ENCODE assay signal across 19 cellular contexts in genomic region chr17:78710607-78711006, GRCh38.
DNase-seq lines count a peak whose midpoint lies in the region; FAIRE-seq and TF ChIP-seq lines count a peak whose summit lies in the region.
"Had no signal": no experiment of that assay in that cellular context is flagged by ENCODE, and none has a peak within 500 bp of the region (broad histone marks: within the 10 kb centered on the region; RNA-seq: fewer than 3 reads in every experiment).

No MANE protein-coding gene starts in this region.

- in situ Hi-C loops in G401 (cut with HindIII; ENCODE audit: low sequenced_read_pairs) = no loop called here

- no peaks in the 10 kb centered on the region for H3K27me3 Mint-ChIP-seq in activated CD4-positive, alpha-beta T cell treated with anti-CD3 and anti-CD28 coated beads, Interleukin-2, amount 10 ng/mL, durations not matched to agents 7 days and 5 days
- no peaks in the 10 kb centered on the region for H3K27me3 Mint-ChIP-seq in activated naive CD8-positive, alpha-beta T cell
- H3K27me3 Mint-ChIP-seq in nephron (ENCODE audit: low read depth) = peaks cover 5% of the 10 kb centered on the region

- peak; percentile 48 for FAIRE-seq in GM19239 (lab: Jason Lieb, UNC)

- intact Hi-C loops in posterior vena cava (cut with DNase I) = no loop called here

- H3K9me3 Mint-ChIP-seq in activated CD4-positive, alpha-beta T cell treated with anti-CD3 and anti-CD28 coated beads, Interleukin-2, amount 10 ng/mL, durations not matched to agents 7 days and 5 days = no peaks in the 10 kb centered on the region
- no peaks in the 10 kb centered on the region for H3K9me3 Mint-ChIP-seq in activated naive CD8-positive, alpha-beta T cell (ENCODE audit: low read depth)
- H3K9me3 Mint-ChIP-seq in nephron = no peaks in the 10 kb centered on the region

- H3K36me3 Mint-ChIP-seq in activated CD4-positive, alpha-beta T cell treated with anti-CD3 and anti-CD28 coated beads, Interleukin-2, amount 10 ng/mL, durations not matched to agents 7 days and 5 days (ENCODE audit: low read depth) = peaks cover 46% of the 10 kb centered on the region
- no peaks in the 10 kb centered on the region for H3K36me3 Mint-ChIP-seq in activated naive CD8-positive, alpha-beta T cell
- H3K36me3 Mint-ChIP-seq in nephron (ENCODE audit: low read depth) = peaks cover 10% of the 10 kb centered on the region

- TF ChIP-seq CTCF in nephron (IDR thresholded peaks at IDR 0.05; ENCODE audit: unreplicated experiment in 3 of 3) = no peak

- no peak for DNase-seq in activated CD4-positive, alpha-beta T cell treated with anti-CD3 and anti-CD28 coated beads, Interleukin-2, amount 10 ng/mL, durations not matched to agents 7 days and 5 days
- no peak for DNase-seq in activated CD4-positive, alpha-beta T cell treated with anti-CD3 and anti-CD28 coated beads for 1 hour
- DNase-seq in GM19239 (ENCODE audit: insufficient read length, low spot score) (no peak), posterior vena cava (ENCODE audit: low spot score) (no peak), G401 (ENCODE audit: low spot score) (no peak), hepatic stellate cell (ENCODE audit: low spot score) (no peak)
- DNase-seq: amygdala; central memory CD4-positive, alpha-beta T cell; effector CD4-positive, alpha-beta T cell; EL; head of caudate nucleus; lower lobe of right lung; MM.1S; NCI-H187 treated with DMSO at 0.1 percent for 48 hours; psoas muscle; stimulated activated CD4-positive, alpha-beta T cell treated with anti-CD3 and anti-CD28 coated beads, Interleukin-4, amount 100 ng/mL, for 4 hours; stimulated activated CD8-positive, alpha-beta memory T cell treated with anti-CD3 and anti-CD28 coated beads, Interleukin-4, amount 100 ng/mL, for 48 hours had no signal

- CTCF ChIA-PET in activated CD4-positive, alpha-beta T cell treated with anti-CD3 and anti-CD28 coated beads, Interleukin-2, amount 10 ng/mL, durations not matched to agents 7 days and 5 days (lab: Charles Lee) = interaction anchor here (1.5 to 3.1 kb wide), 2 partner anchors 11 to 16 kb away, joined by 4 to 19 read pairs; no protein-coding TSS in a partner anchor

- POLR2A ChIA-PET in activated CD4-positive, alpha-beta T cell treated with anti-CD3 and anti-CD28 coated beads, Interleukin-2, amount 10 ng/mL, durations not matched to agents 7 days and 5 days (lab: Charles Lee) = no interaction called here

- peaks cover 74% of the 10 kb centered on the region for H3K4me1 Mint-ChIP-seq in activated CD4-positive, alpha-beta T cell treated with anti-CD3 and anti-CD28 coated beads, Interleukin-2, amount 10 ng/mL, durations not matched to agents 7 days and 5 days
- peaks cover 79% of the 10 kb centered on the region for H3K4me1 Mint-ChIP-seq in activated naive CD8-positive, alpha-beta T cell (ENCODE audit: low read depth)
- peaks cover 51% of the 10 kb centered on the region for H3K4me1 Mint-ChIP-seq in nephron

- H3K27ac Mint-ChIP-seq in activated CD4-positive, alpha-beta T cell treated with anti-CD3 and anti-CD28 coated beads, Interleukin-2, amount 10 ng/mL, durations not matched to agents 7 days and 5 days = peak overlapping the region; percentile 66
- H3K27ac Mint-ChIP-seq in activated naive CD8-positive, alpha-beta T cell = peak overlapping the region; percentile 88
- H3K27ac Mint-ChIP-seq in nephron = peak overlapping the region; percentile 60 to 89 (median 63)

- peak overlapping the region; percentile 2 for H3K4me3 Mint-ChIP-seq in activated CD4-positive, alpha-beta T cell treated with anti-CD3 and anti-CD28 coated beads, Interleukin-2, amount 10 ng/mL, durations not matched to agents 7 days and 5 days
- H3K4me3 Mint-ChIP-seq in activated naive CD8-positive, alpha-beta T cell = peak overlapping the region; percentile 49
- H3K4me3 Mint-ChIP-seq in nephron = no peak overlapping the region

Comparison
In these comparisons a context has a peak if more than half of its experiments do, and no peak if none do; other contexts are left out.
1. H3K4me3 Mint-ChIP-seq: peak in activated CD4-positive, alpha-beta T cell treated with anti-CD3 and anti-CD28 coated beads, Interleukin-2, amount 10 ng/mL, durations not matched to agents 7 days and 5 days (single experiment) and activated naive CD8-positive, alpha-beta T cell (single experiment); none in nephron (0 of 3).
2. Peak in every context shown above with its lines, with median percentiles within 50 percentile points of each other: H3K27ac Mint-ChIP-seq.